In genomic region chr2:79511320-79511951, GRCh38 we compare ENCODE assay signal across 9 cellular contexts. TPM values are rescaled to one million over a fixed set of nuclear protein-coding genes. Genes with fewer than 3 reads are reported as not detected.
DNase-seq lines count a peak whose midpoint lies in the region; ATAC-seq and TF ChIP-seq lines count a peak whose summit lies in the region.
"Had no signal": no experiment of that assay in that cellular context is flagged by ENCODE, and none has a peak within 500 bp of the region (broad histone marks: within the 10 kb centered on the region; RNA-seq: fewer than 3 reads in every experiment).

No MANE protein-coding gene starts in this region.

- H3K36me3 ChIP-seq in body of pancreas (replicated peaks in 1 of 2; ENCODE audit: insufficient read depth in 1 of 2, low read depth in 2 of 2), result no peaks in the 10 kb centered on the region
- no peaks in the 10 kb centered on the region for H3K36me3 ChIP-seq in left lung

- ATAC-seq in body of pancreas (peak; percentile 47), left lung (peak; percentile 77), HG03280 (IDR thresholded peaks at IDR 0.05; ENCODE audit: unreplicated experiment) (no peak)

- no peak for TF ChIP-seq RAD21 in Ishikawa (IDR thresholded peaks at IDR 0.05; ENCODE audit: low read depth)

- no peak for TF ChIP-seq EP300 in Ishikawa (IDR thresholded peaks at IDR 0.05; ENCODE audit: borderline replicate concordance)

- intact Hi-C loops in body of pancreas (cut with DNase I), result no loop called here
- intact Hi-C loops in left lung (cut with DNase I), result no loop called here

- DNase-seq in CD1c-positive myeloid dendritic cell (ENCODE audit: extremely low spot score) (peak; percentile 3), body of pancreas (peak; percentile 52 to 74 (median 62)), left lung (no peak), NCI-H446 (lab: John Stamatoyannopoulos, UW) (no peak), SHP77 (lab: John Stamatoyannopoulos, UW) (no peak), NCI-H446 treated with DMSO at 0.1 percent for 48 hours (lab: John Stamatoyannopoulos, UW) (no peak)
- DNase-seq: hippocampal formation had no signal

- no peak for TF ChIP-seq CTCF in body of pancreas (IDR thresholded peaks at IDR 0.05)
- TF ChIP-seq CTCF in left lung (IDR thresholded peaks at IDR 0.05), result no peak

- H3K27ac ChIP-seq in body of pancreas (no peak overlapping the region), left lung (no peak overlapping the region)

- H3K27me3 ChIP-seq in body of pancreas (no peaks in the 10 kb centered on the region), left lung (peaks cover 0 to 36% of the 10 kb centered on the region in 2 donors)

- WGBS in body of pancreas, 2 donors, result 16 to 17% methylated on average over 16 of the region's 16 CpGs

- H3K4me1 ChIP-seq in body of pancreas (peaks cover 6% of the 10 kb centered on the region), left lung (no peaks in the 10 kb centered on the region)

- TF ChIP-seq POLR2A in body of pancreas (IDR thresholded peaks at IDR 0.05), result no peak

- H3K4me3 ChIP-seq in body of pancreas, result no peak overlapping the region
- H3K4me3 ChIP-seq in left lung, result no peak overlapping the region

- H3K9me3 ChIP-seq in body of pancreas (no peaks in the 10 kb centered on the region), left lung (no peaks in the 10 kb centered on the region)

TF ChIP-seq in Ishikawa, 13 proteins besides CTCF, POLR2A, EP300 and RAD21:
- peak; percentile 95 for TF ChIP-seq MAX (IDR thresholded peaks at IDR 0.05)
- TF ChIP-seq FOXM1 (IDR thresholded peaks at IDR 0.05; ENCODE audit: borderline replicate concordance, low read depth), result no peak
- TF ChIP-seq REST (IDR thresholded peaks at IDR 0.05; ENCODE audit: low read depth), result peak; percentile 92

RNA-seq across cellular contexts. Expression of gene CTNNA2, which starts 1.4 kb away (rescaled TPM):
- total RNA-seq in body of pancreas (10 to 100 TPM in 1 of 2 donors, under 1 TPM in 1; 0.52 to 29.3 TPM), left lung (under 1 TPM in 1 of 2 donors, not detected in 1; 0.17 TPM)

Comparison
In these comparisons a context has a peak if more than half of its experiments do, and no peak if none do; other contexts are left out.
1. DNase-seq: peak in CD1c-positive myeloid dendritic cell (single experiment) and body of pancreas (4 of 4); none in left lung (0 of 2), NCI-H446 (0 of 2), SHP77 (0 of 2) and NCI-H446 treated with DMSO at 0.1 percent for 48 hours (single experiment).